In the genomic region with DNA sequence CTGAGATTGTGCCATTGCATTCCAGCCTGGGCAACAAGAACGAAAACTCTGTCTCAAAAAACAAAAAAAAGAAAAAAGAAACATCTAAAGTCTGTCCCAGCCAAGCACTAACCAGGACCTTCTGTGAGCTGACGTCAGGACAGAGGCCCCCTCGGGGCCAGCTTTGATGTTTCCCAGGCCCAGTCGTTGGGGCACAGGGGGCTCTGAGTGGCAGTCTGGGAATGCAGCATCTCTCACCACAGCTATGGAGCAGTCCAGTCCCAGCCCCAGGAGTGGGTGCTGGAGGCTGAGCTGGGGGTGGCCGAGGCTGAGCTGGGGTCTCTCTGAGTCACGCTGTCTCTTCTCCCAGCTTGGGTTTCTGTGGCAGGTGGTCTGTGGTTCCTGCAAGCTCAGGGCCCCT, we compare ENCODE assay signal across 1 cellular context.
TF ChIP-seq lines count a peak whose summit lies in the region.

No MANE protein-coding gene starts in this region.

TF ChIP-seq in HepG2, 621 proteins besides CTCF, POLR2A, EP300 and RAD21:
- TF ChIP-seq ZNF24 (IDR thresholded peaks at IDR 0.05), result no peak
- no peak for TF ChIP-seq ZC3H13 (CRISPR knock-in tag; IDR thresholded peaks at IDR 0.05)
- no peak for TF ChIP-seq ARID2 (CRISPR knock-in tag; IDR thresholded peaks at IDR 0.05; ENCODE audit: borderline replicate concordance)
- no peak for TF ChIP-seq RFXAP (CRISPR knock-in tag; IDR thresholded peaks at IDR 0.05; ENCODE audit: borderline replicate concordance)
- TF ChIP-seq SNAPC2 (CRISPR knock-in tag; IDR thresholded peaks at IDR 0.05), result no peak
- no peak for TF ChIP-seq JUNB (CRISPR knock-in tag; IDR thresholded peaks at IDR 0.05; ENCODE audit: borderline replicate concordance)
